8 cellular contexts compared by ENCODE assay signal in genomic region chr11:44861829-44862545, GRCh38.
DNase-seq lines count a peak whose midpoint lies in the region; ATAC-seq and TF ChIP-seq lines count a peak whose summit lies in the region.

No MANE protein-coding gene starts in this region.

- peaks cover 9% of the 10 kb centered on the region for H3K4me1 Mint-ChIP-seq in progenitor cell of endocrine pancreas (ENCODE audit: low read depth)

- ATAC-seq in GM19035 (IDR thresholded peaks at IDR 0.05; ENCODE audit: unreplicated experiment): peak; percentile 100
- peak; percentile 99 for ATAC-seq in HG03139 (IDR thresholded peaks at IDR 0.05; ENCODE audit: unreplicated experiment)

- no peaks in the 10 kb centered on the region for H3K36me3 ChIP-seq in Peyer's patch
- H3K36me3 ChIP-seq in vagina: no peaks in the 10 kb centered on the region

- DNase-seq in ACHN (peak; percentile 98), Peyer's patch (peak; percentile 52 to 85 (median 60)), fibroblast of villous mesenchyme (ENCODE audit: low read depth) (peak; percentile 98), progenitor cell of endocrine pancreas (ENCODE audit: low spot score, unreplicated experiment) (no peak), vagina (ENCODE audit: extremely low spot score in 2 of 2) (no peak)
- DNase-seq in activated T-helper 1 cell treated with anti-CD3 and anti-CD28 coated beads, Interleukin-2, amount 50 U/mL, for 16 hours (ENCODE audit: low read depth in 1 of 2, low spot score in 1 of 2): peak; percentile 52 to 63

- intact Hi-C loops in vagina (cut with DNase I): no loop called here

- TF ChIP-seq POLR2A in Peyer's patch (IDR thresholded peaks at IDR 0.05) (no peak), vagina (IDR thresholded peaks at IDR 0.05) (no peak)

- H3K4me1 ChIP-seq in Peyer's patch: peaks cover 0 to 10% (median 2%) of the 10 kb centered on the region in 4 donors
- H3K4me1 ChIP-seq in vagina: peaks cover 7% of the 10 kb centered on the region

- H3K4me3 ChIP-seq in Peyer's patch (no peak overlapping the region), fibroblast of villous mesenchyme (ENCODE audit: low read depth, low read length) (peak overlapping the region; percentile 12), vagina (no peak overlapping the region)

- no peaks in the 10 kb centered on the region for H3K36me3 Mint-ChIP-seq in progenitor cell of endocrine pancreas (ENCODE audit: insufficient read depth)

- H3K9me3 Mint-ChIP-seq in progenitor cell of endocrine pancreas (ENCODE audit: low read depth): no peaks in the 10 kb centered on the region

- H3K27ac ChIP-seq in Peyer's patch (peak overlapping the region in 3 of 4 donors; percentile 46 to 84 (median 48)), vagina (peak overlapping the region; percentile 57)

- H3K27ac Mint-ChIP-seq in progenitor cell of endocrine pancreas: peak overlapping the region; percentile 9

- H3K27me3 Mint-ChIP-seq in progenitor cell of endocrine pancreas: no peaks in the 10 kb centered on the region

- H3K9me3 ChIP-seq in Peyer's patch (no peaks in the 10 kb centered on the region), vagina (no peaks in the 10 kb centered on the region)

- no peaks in the 10 kb centered on the region for H3K27me3 ChIP-seq in Peyer's patch
- H3K27me3 ChIP-seq in vagina: no peaks in the 10 kb centered on the region

- TF ChIP-seq CTCF in Peyer's patch (IDR thresholded peaks at IDR 0.05) (no peak), fibroblast of villous mesenchyme (IDR thresholded peaks at IDR 0.05; ENCODE audit: insufficient read depth, low read depth, low read length) (no peak), progenitor cell of endocrine pancreas (IDR thresholded peaks at IDR 0.05; ENCODE audit: unreplicated experiment) (no peak), vagina (IDR thresholded peaks at IDR 0.05) (no peak)

- in situ Hi-C loops in ACHN (cut with HindIII; ENCODE audit: low pct_ligation_motif_present, low pct_unique_long_range_greater_than_20kb, low sequenced_read_pairs): no loop called here

- no peak overlapping the region for H3K4me3 Mint-ChIP-seq in progenitor cell of endocrine pancreas (ENCODE audit: low read depth)

Comparison
In these comparisons a context has a peak if more than half of its experiments do, and no peak if none do; other contexts are left out.
1. DNase-seq: peak in ACHN (single experiment), Peyer's patch (3 of 3), activated T-helper 1 cell treated with anti-CD3 and anti-CD28 coated beads, Interleukin-2, amount 50 U/mL, for 16 hours (2 of 2) and fibroblast of villous mesenchyme (single experiment); none in progenitor cell of endocrine pancreas (single experiment) and vagina (0 of 2).